7 cellular contexts compared by ENCODE assay signal in genomic region chr2:141698500-141698899, GRCh38.
"Had no signal": no experiment of that assay in that cellular context is flagged by ENCODE, and none has a peak within 500 bp of the region (broad histone marks: within the 10 kb centered on the region; RNA-seq: fewer than 3 reads in every experiment).

No MANE protein-coding gene starts in this region.

- H3K4me3 ChIP-seq: K562 had no signal

- FAIRE-seq: HTR-8/SVneo, K562 had no signal

- H3K27me3 Mint-ChIP-seq: IgD-negative memory B cell had no signal

- H3K4me3 Mint-ChIP-seq: IgD-negative memory B cell had no signal

- H3K27ac ChIP-seq: HL-60 had no signal

- DNase-seq: IMR-90, KBM-7, KG1 had no signal

- ATAC-seq: K562 had no signal

- H3K36me3 Mint-ChIP-seq: IgD-negative memory B cell had no signal

- H3K27ac Mint-ChIP-seq: IgD-negative memory B cell had no signal

- H3K4me1 Mint-ChIP-seq: IgD-negative memory B cell had no signal
